In genomic region chr9:127109212-127109711, GRCh38 we compare ENCODE assay signal across 1 cellular context.
A peak's percentile ranks its signal among the peaks of the same experiment; 100 is the strongest.
TF ChIP-seq lines count a peak whose summit lies in the region.

No MANE protein-coding gene starts in this region.

TF ChIP-seq in HepG2, 621 proteins besides CTCF, POLR2A, EP300 and RAD21 (continued from another document and continues in another):
- TF ChIP-seq ATF7 (IDR thresholded peaks at IDR 0.05) (peak; percentile 17; the same call in 1 of the 2 replicates), ATF7 (CRISPR knock-in tag; IDR thresholded peaks at IDR 0.05) (peak; percentile 46; the same call in 1 of the 2 replicates), KLF15 (CRISPR knock-in tag; IDR thresholded peaks at IDR 0.05; ENCODE audit: borderline replicate concordance) (no peak), FOXM1 (CRISPR knock-in tag; IDR thresholded peaks at IDR 0.05) (no peak), FOXP1 (IDR thresholded peaks at IDR 0.05) (no peak), FOXP1 (CRISPR knock-in tag; IDR thresholded peaks at IDR 0.05) (peak; percentile 91), ZBTB43 (CRISPR knock-in tag; conservative IDR thresholded peaks at IDR 0.05) (0 out of 2 replicates have a peak, but pooled peaks have one; percentile 25), IRF2 (CRISPR knock-in tag; IDR thresholded peaks at IDR 0.05) (no peak), ASH2L (IDR thresholded peaks at IDR 0.05; ENCODE audit: insufficient read length, low read depth, low read length) (peak; percentile 62), ZNF205 (CRISPR knock-in tag; IDR thresholded peaks at IDR 0.05) (no peak), ZNF547 (CRISPR knock-in tag; IDR thresholded peaks at IDR 0.05) (no peak), ZNF30 (CRISPR knock-in tag; IDR thresholded peaks at IDR 0.05) (no peak), FOXK1 (CRISPR knock-in tag; IDR thresholded peaks at IDR 0.05; ENCODE audit: borderline replicate concordance, low read depth) (peak; percentile 11; the same call in 1 of the 2 replicates), FOXO1 (CRISPR knock-in tag; IDR thresholded peaks at IDR 0.05) (peak; percentile 47; the same call in 1 of the 2 replicates), ZNF75D (CRISPR knock-in tag; IDR thresholded peaks at IDR 0.05; ENCODE audit: borderline replicate concordance) (no peak), ZNF878 (CRISPR knock-in tag; IDR thresholded peaks at IDR 0.05) (peak; percentile 80; the same call in 1 of the 2 replicates), TCF12 (IDR thresholded peaks at IDR 0.05) (no peak), TCF12 (CRISPR knock-in tag; IDR thresholded peaks at IDR 0.05) (no peak), SAP130 (CRISPR knock-in tag; IDR thresholded peaks at IDR 0.05; ENCODE audit: low read depth) (peak; percentile 78), SNAPC2 (CRISPR knock-in tag; IDR thresholded peaks at IDR 0.05) (no peak), ZNF644 (CRISPR knock-in tag; IDR thresholded peaks at IDR 0.05; ENCODE audit: low read depth) (no peak), MEIS2 (CRISPR knock-in tag; IDR thresholded peaks at IDR 0.05) (peak; percentile 42; the same call in 1 of the 2 replicates), BRD4 (CRISPR knock-in tag; IDR thresholded peaks at IDR 0.05) (no peak), SRSF1 (optimal IDR thresholded peaks at IDR 0.05; ENCODE audit: low read depth, low read length) (no peak), ZKSCAN1 (IDR thresholded peaks at IDR 0.05; ENCODE audit: low read length) (no peak), MAFF (IDR thresholded peaks at IDR 0.05; ENCODE audit: low read depth, low read length) (peak; percentile 23; the same call in 1 of the 2 replicates), SALL1 (CRISPR knock-in tag; IDR thresholded peaks at IDR 0.05) (peak; percentile 89), SKI (IDR thresholded peaks at IDR 0.05; ENCODE audit: partially characterized antibody) (peak; percentile 51), HOMEZ (CRISPR knock-in tag; IDR thresholded peaks at IDR 0.05; ENCODE audit: low read depth) (peak; percentile 57; the same call in 1 of the 2 replicates), BCL6 (CRISPR knock-in tag; IDR thresholded peaks at IDR 0.05) (peak; percentile 45; the same call in 1 of the 2 replicates), GMEB1 (CRISPR knock-in tag; IDR thresholded peaks at IDR 0.05; ENCODE audit: borderline replicate concordance) (peak; percentile 52; the same call in 1 of the 2 replicates), SMYD3 (CRISPR knock-in tag; IDR thresholded peaks at IDR 0.05) (no peak), POGK (CRISPR knock-in tag; conservative IDR thresholded peaks at IDR 0.05) (peak; percentile 65; the same call in 1 of the 2 replicates), CSRNP1 (CRISPR knock-in tag; IDR thresholded peaks at IDR 0.05) (no peak), MXD4 (CRISPR knock-in tag; IDR thresholded peaks at IDR 0.05) (no peak), ZNF770 (CRISPR knock-in tag; IDR thresholded peaks at IDR 0.05) (no peak), BRF2 (CRISPR knock-in tag; IDR thresholded peaks at IDR 0.05) (no peak), SALL2 (CRISPR knock-in tag; IDR thresholded peaks at IDR 0.05) (no peak), ARNT2 (CRISPR knock-in tag; IDR thresholded peaks at IDR 0.05; ENCODE audit: low read depth) (0 out of 2 replicates have a peak, but pooled peaks have one; percentile 24), E2F5 (CRISPR knock-in tag; conservative IDR thresholded peaks at IDR 0.05) (no peak), SYNCRIP (IDR thresholded peaks at IDR 0.05; ENCODE audit: insufficient read depth, low read depth, low read length) (no peak), ZBTB4 (CRISPR knock-in tag; IDR thresholded peaks at IDR 0.05; ENCODE audit: borderline replicate concordance) (no peak), NR2C2 (CRISPR knock-in tag; IDR thresholded peaks at IDR 0.05; ENCODE audit: borderline replicate concordance) (no peak), BORCS8-MEF2B (CRISPR knock-in tag; IDR thresholded peaks at IDR 0.05) (no peak), HNRNPUL1 (IDR thresholded peaks at IDR 0.05; ENCODE audit: low read depth, low read length) (no peak), MLX (CRISPR knock-in tag; IDR thresholded peaks at IDR 0.05) (no peak), ZEB1 (IDR thresholded peaks at IDR 0.05; ENCODE audit: insufficient replicate concordance, low read depth) (no peak), TGIF2 (CRISPR knock-in tag; IDR thresholded peaks at IDR 0.05) (0 out of 2 replicates have a peak, but pooled peaks have one; percentile 27), HCFC1 (IDR thresholded peaks at IDR 0.05; ENCODE audit: low read depth, low read length) (no peak), HOXA3 (CRISPR knock-in tag; IDR thresholded peaks at IDR 0.05) (peak; percentile 24; the same call in 1 of the 2 replicates), MIXL1 (CRISPR knock-in tag; IDR thresholded peaks at IDR 0.05) (peak; percentile 45; the same call in 1 of the 2 replicates), NONO (IDR thresholded peaks at IDR 0.05) (no peak), NONO (CRISPR knock-in tag; conservative IDR thresholded peaks at IDR 0.05) (no peak), ZNF614 (CRISPR knock-in tag; IDR thresholded peaks at IDR 0.05; ENCODE audit: borderline replicate concordance) (0 out of 2 replicates have a peak, but pooled peaks have one; percentile 24), DPF2 (CRISPR knock-in tag; IDR thresholded peaks at IDR 0.05; ENCODE audit: borderline replicate concordance, low read depth) (peak; percentile 67; the same call in 1 of the 2 replicates), ZNF329 (CRISPR knock-in tag; IDR thresholded peaks at IDR 0.05; ENCODE audit: low read depth) (no peak), ELF3 (CRISPR knock-in tag; IDR thresholded peaks at IDR 0.05) (peak; percentile 71), ETV5 (CRISPR knock-in tag; IDR thresholded peaks at IDR 0.05; ENCODE audit: borderline replicate concordance) (peak; percentile 95)
